11 cellular contexts compared by ENCODE assay signal in the genomic region with DNA sequence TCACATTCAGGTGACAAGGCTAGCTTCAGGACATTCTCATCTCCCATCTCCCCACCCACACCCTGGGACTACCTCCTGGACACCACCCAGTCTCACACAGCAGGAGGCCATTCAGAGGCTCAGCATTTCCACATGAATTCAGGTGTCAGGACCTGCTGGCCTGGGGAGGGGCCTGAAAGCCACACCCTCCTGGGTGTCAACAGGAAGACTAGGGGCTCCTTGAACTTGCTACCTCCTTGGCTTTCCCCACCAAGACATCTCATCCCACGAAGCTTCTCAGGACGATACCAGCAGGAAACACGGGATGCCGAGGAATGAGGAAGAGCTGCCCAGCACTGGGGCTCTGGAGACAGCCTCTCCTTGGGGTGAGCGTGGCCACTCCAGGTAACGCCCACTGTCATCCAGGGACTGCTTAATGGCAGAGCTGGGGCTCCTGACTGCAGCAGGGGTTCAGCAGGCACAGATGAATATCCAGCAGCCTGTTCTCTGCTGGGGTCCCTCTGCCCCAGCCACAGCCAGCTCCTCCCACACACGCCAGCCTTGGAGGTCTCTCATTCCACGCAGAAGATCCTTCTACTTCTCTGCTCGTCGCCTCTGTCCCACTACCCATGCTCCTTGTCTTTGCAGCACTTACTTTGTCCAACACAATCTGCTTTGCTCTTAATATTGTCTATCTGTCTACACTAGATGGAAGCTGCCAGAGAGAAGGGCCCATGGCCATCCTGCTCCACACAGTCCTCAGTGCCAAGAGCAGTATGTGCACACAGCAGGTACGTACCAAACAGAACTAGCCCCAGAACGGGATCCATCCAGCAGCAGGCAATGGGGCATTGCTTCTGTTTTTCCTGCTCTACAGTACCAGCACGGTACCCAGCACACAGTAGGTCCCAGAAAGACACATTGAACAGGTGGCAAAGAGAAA.
DNase-seq lines count a peak whose midpoint lies in the region; ATAC-seq, FAIRE-seq and TF ChIP-seq lines count a peak whose summit lies in the region.
"Had no signal": no experiment of that assay in that cellular context is flagged by ENCODE, and none has a peak within 500 bp of the region (broad histone marks: within the 10 kb centered on the region; RNA-seq: fewer than 3 reads in every experiment).

No MANE protein-coding gene starts in this region.

- H3K9me1 ChIP-seq in K562 (ENCODE audit: control insufficient read depth, insufficient read depth, low read length) = no peaks in the 10 kb centered on the region

- ATAC-seq in K562 (no peak), right cardiac atrium (no peak)
- ATAC-seq: GM23338 had no signal

- POLR2A ChIA-PET in K562 (lab: Yijun Ruan, JAX) = interaction anchor here (0.6 kb wide), 1 partner anchor 267 kb away, joined by 3 read pairs; no protein-coding TSS in a partner anchor

- peak overlapping the region; percentile 7 for H3K4me3 Mint-ChIP-seq in T-helper 1 cell treated with Interleukin-12 subunit alpha and Interleukin-12 subunit beta and Interleukin-4 antibody, amounts not matched to agents 30 μg/mL and 1 μg/mL, for 36 hours
- H3K4me3 Mint-ChIP-seq: GM23338 had no signal

- TF ChIP-seq CTCF in K562 (IDR thresholded peaks at IDR 0.05 in 2 of 3, conservative IDR thresholded peaks at IDR 0.05 in 1 of 3; ENCODE audit: insufficient read depth in 2 of 3, low read depth in 1 of 3, low read length in 3 of 3) = no peak
- no peak for TF ChIP-seq CTCF in stomach (IDR thresholded peaks at IDR 0.05)

- H3K36me3 ChIP-seq in K562 (ENCODE audit: control insufficient read depth, insufficient read depth, low read length) (peaks cover 5% of the 10 kb centered on the region; the same call in 1 of the 3 replicates), stomach (peaks cover 0 to 10% (median 5%) of the 10 kb centered on the region in 4 donors), H7 (replicated peaks; ENCODE audit: control insufficient read depth, insufficient read depth, low read length) (no peaks in the 10 kb centered on the region)

- H3K27ac Mint-ChIP-seq in T-helper 1 cell treated with Interleukin-12 subunit alpha and Interleukin-12 subunit beta and Interleukin-4 antibody, amounts not matched to agents 30 μg/mL and 1 μg/mL, for 36 hours = peak overlapping the region; percentile 31
- H3K27ac Mint-ChIP-seq: GM23338 had no signal

- H3K4me1 Mint-ChIP-seq in T-helper 1 cell treated with Interleukin-12 subunit alpha and Interleukin-12 subunit beta and Interleukin-4 antibody, amounts not matched to agents 30 μg/mL and 1 μg/mL, for 36 hours (ENCODE audit: low read depth) = peaks cover 67% of the 10 kb centered on the region

- no peaks in the 10 kb centered on the region for H3K27me3 ChIP-seq in K562 (ENCODE audit: control insufficient read depth in 2 of 2, insufficient read depth in 2 of 2, low read length in 2 of 2)
- H3K27me3 ChIP-seq in right cardiac atrium (ENCODE audit: control insufficient read depth, insufficient read depth) = no peaks in the 10 kb centered on the region
- H3K27me3 ChIP-seq in stomach = no peaks in the 10 kb centered on the region
- H3K27me3 ChIP-seq in H7 (ENCODE audit: control insufficient read depth, insufficient read depth, low read length) = no peaks in the 10 kb centered on the region
- H3K27me3 ChIP-seq: testis had no signal

- H3K9me3 ChIP-seq in K562 (replicated peaks; ENCODE audit: control insufficient read depth, insufficient read depth, low read depth, low read length) (no peaks in the 10 kb centered on the region), right cardiac atrium (ENCODE audit: control insufficient read depth, low read length) (no peaks in the 10 kb centered on the region), stomach (no peaks in the 10 kb centered on the region)
- H3K9me3 ChIP-seq: testis had no signal

- no peaks in the 10 kb centered on the region for H3K27me3 Mint-ChIP-seq in T-helper 1 cell treated with Interleukin-12 subunit alpha and Interleukin-12 subunit beta and Interleukin-4 antibody, amounts not matched to agents 30 μg/mL and 1 μg/mL, for 36 hours (ENCODE audit: low read depth)

- no peak overlapping the region for H3K4me3 ChIP-seq in K562
- H3K4me3 ChIP-seq in right cardiac atrium (ENCODE audit: low read length) = no peak overlapping the region
- no peak overlapping the region for H3K4me3 ChIP-seq in stomach
- H3K4me3 ChIP-seq in H7 (ENCODE audit: insufficient read depth, low read depth, low read length) = no peak overlapping the region
- H3K4me3 ChIP-seq: GM23338, testis had no signal

- H4K20me1 ChIP-seq in K562 (replicated peaks; ENCODE audit: control insufficient read depth, insufficient read depth, low read length) = no peaks in the 10 kb centered on the region

- in situ Hi-C loops in K562 (cut with MboI) = no loop called here

- no TSS peak for BruUV-seq in K562 (replicated peaks; lab: Mats Ljungman, UMichigan)

- no peak for DNase-seq in T-helper 1 cell
- DNase-seq in K562 (ENCODE audit: extremely low read depth in 1 of 4, low spot score in 3 of 4) = no peak
- peak; percentile 7 to 17 (median 10) for DNase-seq in right cardiac atrium
- no peak for DNase-seq in stomach
- no peak for DNase-seq in stimulated activated naive CD4-positive, alpha-beta T cell treated with Interleukin-2 at 50 U/mL for 16 hours (lab: John Stamatoyannopoulos, UW)
- no peak for DNase-seq in SHP77 (lab: John Stamatoyannopoulos, UW)
- DNase-seq in H7 = no peak
- DNase-seq: testis had no signal

- H3K9ac ChIP-seq in K562 (ENCODE audit: insufficient read depth in 1 of 2, low read depth in 2 of 2, low read length in 2 of 2) = peak overlapping the region in 1 of 2 experiments; percentile 74; a peak in 2 of 4 replicates

- intact Hi-C loops in K562 (cut with micrococcal nuclease) (no loop called here), right cardiac atrium (cut with DNase I) (no loop called here), stomach (cut with DNase I; ENCODE audit: low total_unique reads) (no loop called here)

- no peak for TF ChIP-seq POLR2A in K562 (conservative IDR thresholded peaks at IDR 0.05)
- no peak for TF ChIP-seq POLR2A in stomach (IDR thresholded peaks at IDR 0.05)

- no peaks in the 10 kb centered on the region for H3K9me3 Mint-ChIP-seq in T-helper 1 cell treated with Interleukin-12 subunit alpha and Interleukin-12 subunit beta and Interleukin-4 antibody, amounts not matched to agents 30 μg/mL and 1 μg/mL, for 36 hours
- H3K9me3 Mint-ChIP-seq: GM23338 had no signal

- 92% methylated on average over 10 of the region's 13 CpGs for WGBS in K562 (ENCODE audit: insufficient coverage, low coverage, missing lambda C conversion rate)
- 81% methylated on average over 13 of the region's 13 CpGs for WGBS in right cardiac atrium
- 85 to 91% (median 87%) methylated on average over 13 of the region's 13 CpGs for WGBS in stomach, 5 donors

- CTCF ChIA-PET in K562 (lab: Yijun Ruan, JAX; ENCODE audit: low intra/inter-chr PET ratio) = no interaction called here

- H3K4me1 ChIP-seq in K562 (replicated peaks in 1 of 2; ENCODE audit: control insufficient read depth in 2 of 2, insufficient read depth in 2 of 2, low read length in 2 of 2) (peaks cover 0 to 12% of the 10 kb centered on the region in 2 experiments; a peak in 3 of 5 replicates), right cardiac atrium (ENCODE audit: control insufficient read depth, insufficient read depth, low read length) (peaks cover 37% of the 10 kb centered on the region), stomach (peaks cover 38 to 96% (median 61%) of the 10 kb centered on the region in 4 donors)

- H3K4me2 ChIP-seq in K562 (ENCODE audit: insufficient read depth, low read length) = no peak overlapping the region
- H3K4me2 ChIP-seq: GM23338 had no signal

- no peak for FAIRE-seq in K562 (lab: Jason Lieb, UNC)
- FAIRE-seq: RCC 7860 had no signal

- TF ChIP-seq EP300 in K562 (IDR thresholded peaks at IDR 0.05; ENCODE audit: low read length) (no peak), stomach (IDR thresholded peaks at IDR 0.05) (no peak)

- H3K79me2 ChIP-seq in K562 (ENCODE audit: control insufficient read depth, insufficient read depth, low read length) = no peaks in the 10 kb centered on the region

- peaks cover 14% of the 10 kb centered on the region for H3K36me3 Mint-ChIP-seq in T-helper 1 cell treated with Interleukin-12 subunit alpha and Interleukin-12 subunit beta and Interleukin-4 antibody, amounts not matched to agents 30 μg/mL and 1 μg/mL, for 36 hours (ENCODE audit: low read depth)

- no peak overlapping the region for H2AFZ ChIP-seq in K562 (ENCODE audit: low read depth, low read length)
- H2AFZ ChIP-seq: GM23338 had no signal

- TF ChIP-seq RAD21 in K562 (CRISPR knock-in tag; conservative IDR thresholded peaks at IDR 0.05 in 1 of 2, IDR thresholded peaks at IDR 0.05 in 1 of 2) = no peak

- H3K27ac ChIP-seq in K562 (ENCODE audit: extremely low read depth, low read depth, low read length) (no peak overlapping the region), right cardiac atrium (ENCODE audit: low read length) (peak overlapping the region; percentile 9), stomach (peak overlapping the region in 4 of 5 donors; percentile 41 to 72 (median 51))

TF ChIP-seq in K562, 482 proteins besides CTCF, POLR2A, EP300 and RAD21:
- TF ChIP-seq ZKSCAN1 (IDR thresholded peaks at IDR 0.05; ENCODE audit: low read depth, low read length) (0 out of 2 replicates have a peak, but pooled peaks have one; percentile 47), ZNF239 (CRISPR knock-in tag; IDR thresholded peaks at IDR 0.05) (no peak)

Comparison
In these comparisons a context has a peak if more than half of its experiments do, and no peak if none do; other contexts are left out.
1. DNase-seq: peak in right cardiac atrium (3 of 3); none in T-helper 1 cell (0 of 5), K562 (0 of 4), stomach (single experiment), stimulated activated naive CD4-positive, alpha-beta T cell treated with Interleukin-2 at 50 U/mL for 16 hours (single experiment), SHP77 (0 of 2) and H7 (single experiment).